ENCODE assay signal across 11 cellular contexts in genomic region chr16:48531011-48531962, GRCh38.
DNase-seq lines count a peak whose midpoint lies in the region; ATAC-seq and TF ChIP-seq lines count a peak whose summit lies in the region.
"Had no signal": no experiment of that assay in that cellular context is flagged by ENCODE, and none has a peak within 500 bp of the region (broad histone marks: within the 10 kb centered on the region; RNA-seq: fewer than 3 reads in every experiment).

No MANE protein-coding gene starts in this region.

- DNase-seq in DMS53 (lab: John Stamatoyannopoulos, UW) = peak; percentile 17
- no peak for DNase-seq in DMS53 treated with DMSO at 0.1 percent for 48 hours (lab: John Stamatoyannopoulos, UW; ENCODE audit: unreplicated experiment)
- DNase-seq in left cardiac atrium = no peak
- DNase-seq in stromal cell of bone marrow (ENCODE audit: low read depth) = peak; percentile 34
- no peak for DNase-seq in Karpas-422
- DNase-seq in coronary artery (ENCODE audit: low spot score) = no peak

- no peaks in the 10 kb centered on the region for H3K27me3 ChIP-seq in Karpas-422 (ENCODE audit: low read length)
- H3K27me3 ChIP-seq: thyroid gland had no signal

- H4K20me1 ChIP-seq in Karpas-422 (ENCODE audit: insufficient read depth, low read depth, low read length) = no peaks in the 10 kb centered on the region

- H3K4me3 ChIP-seq in Karpas-422 (ENCODE audit: low read length) = no peak overlapping the region
- H3K4me3 ChIP-seq in coronary artery = no peak overlapping the region
- H3K4me3 ChIP-seq: thyroid gland had no signal

- no peak overlapping the region for H3K27ac ChIP-seq in Karpas-422 (ENCODE audit: low read length)
- no peak overlapping the region for H3K27ac ChIP-seq in coronary artery
- H3K27ac ChIP-seq: 22Rv1, thyroid gland had no signal

- H3K36me3 ChIP-seq in Karpas-422 (ENCODE audit: insufficient read depth, low read length) = no peaks in the 10 kb centered on the region
- H3K36me3 ChIP-seq: thyroid gland had no signal

- H3K4me2 ChIP-seq in Karpas-422 (ENCODE audit: low read depth, low read length, poor library complexity, severe bottlenecking) = no peak overlapping the region

- H2AFZ ChIP-seq in Karpas-422 (ENCODE audit: low read length) = no peak overlapping the region

- intact Hi-C loops in left cardiac atrium (cut with DNase I) = loop anchor here (10.0 kb wide), 3 partner anchors 94 to 166 kb away; partner anchors contain the start of gene SIAH1 (in 1 of the 2)

- no peaks in the 10 kb centered on the region for H3K79me2 ChIP-seq in Karpas-422 (ENCODE audit: low read length)

- no peaks in the 10 kb centered on the region for H3K9me2 ChIP-seq in Karpas-422 (replicated peaks; ENCODE audit: insufficient read depth, low read length)

- peak; percentile 81 for ATAC-seq in SK-N-SH treated with all-trans-retinoic acid at 6 μM for 48 hours
- peak; percentile 42 to 53 for ATAC-seq in left cardiac atrium
- ATAC-seq in GM19035 (IDR thresholded peaks at IDR 0.05; ENCODE audit: unreplicated experiment) = no peak
- ATAC-seq: Panc1 had no signal

- no peaks in the 10 kb centered on the region for H3K9me3 ChIP-seq in Karpas-422 (ENCODE audit: low read length)
- H3K9me3 ChIP-seq: thyroid gland had no signal

- H3K4me1 ChIP-seq in Karpas-422 (ENCODE audit: low read length) = no peaks in the 10 kb centered on the region

- no peak for TF ChIP-seq CTCF in coronary artery (IDR thresholded peaks at IDR 0.05)

- H3K9ac ChIP-seq in Karpas-422 (ENCODE audit: low read length) = no peak overlapping the region

TF ChIP-seq in SK-N-SH treated with all-trans-retinoic acid at 6 μM for 48 hours, 23 proteins besides CTCF, POLR2A, EP300 and RAD21:
- TF ChIP-seq ZC3H10 (CRISPR knock-in tag; IDR thresholded peaks at IDR 0.05) = no peak
- no peak for TF ChIP-seq CREB5 (CRISPR knock-in tag; IDR thresholded peaks at IDR 0.05; ENCODE audit: low read depth)
- no peak for TF ChIP-seq POU6F1 (CRISPR knock-in tag; IDR thresholded peaks at IDR 0.05; ENCODE audit: borderline replicate concordance, low read depth)
- TF ChIP-seq ZNF70 (CRISPR knock-in tag; IDR thresholded peaks at IDR 0.05) = no peak
- TF ChIP-seq ZNF565 (CRISPR knock-in tag; conservative IDR thresholded peaks at IDR 0.05; ENCODE audit: low read depth) = no peak
- TF ChIP-seq TCF4 (CRISPR knock-in tag; IDR thresholded peaks at IDR 0.05; ENCODE audit: borderline replicate concordance) = peak; percentile 80
- no peak for TF ChIP-seq ZFP30 (CRISPR knock-in tag; IDR thresholded peaks at IDR 0.05)
- TF ChIP-seq GLIS3 (CRISPR knock-in tag; IDR thresholded peaks at IDR 0.05) = no peak

Comparison
In these comparisons a context has a peak if more than half of its experiments do, and no peak if none do; other contexts are left out.
1. DNase-seq: peak in DMS53 (single experiment) and stromal cell of bone marrow (single experiment); none in DMS53 treated with DMSO at 0.1 percent for 48 hours (single experiment), left cardiac atrium (single experiment), Karpas-422 (single experiment) and coronary artery (single experiment).